Comparison of ENCODE assay signal across 13 cellular contexts in genomic region chr21:33944185-33944763, GRCh38.
"Had no signal": no experiment of that assay in that cellular context is flagged by ENCODE, and none has a peak within 500 bp of the region (broad histone marks: within the 10 kb centered on the region; RNA-seq: fewer than 3 reads in every experiment).

No MANE protein-coding gene starts in this region.

- H3K9me3 ChIP-seq: adrenal gland, colonic mucosa, left lung, ovary, stomach, thoracic aorta had no signal

- H3K4me3 Mint-ChIP-seq: neural crest cell had no signal

- H3K27me3 ChIP-seq: adrenal gland, colonic mucosa, left lung, ovary, stomach had no signal

- H3K27ac ChIP-seq: adrenal gland, colonic mucosa, left lung, ovary, stomach, thoracic aorta had no signal

- H3K4me3 ChIP-seq: adrenal gland, colonic mucosa, left lung, ovary, stomach, thoracic aorta had no signal

- H3K36me3 ChIP-seq: adrenal gland, colonic mucosa, left lung, ovary, stomach, thoracic aorta had no signal

- DNase-seq: activated CD4-positive, alpha-beta T cell treated with anti-CD3 and anti-CD28 coated beads for 1 hour; adrenal gland; colonic mucosa; foreskin melanocyte; left lung; mesenchymal stem cell; ovary; stimulated activated CD4-positive, alpha-beta T cell treated with anti-CD3 and anti-CD28 coated beads, Interleukin-2, amount 100 ng/mL, for 48 hours; stomach had no signal

- FAIRE-seq: keratinocyte had no signal

- ATAC-seq: left lung, SK-N-SH treated with all-trans-retinoic acid at 6 μM for 48 hours had no signal
